In genomic region chr17:27888945-27889344, GRCh38 we compare ENCODE assay signal across 1 cellular context.
A peak's percentile ranks its signal among the peaks of the same experiment; 100 is the strongest.
TF ChIP-seq lines count a peak whose summit lies in the region.

No MANE protein-coding gene starts in this region.

TF ChIP-seq in HepG2, 621 proteins besides CTCF, POLR2A, EP300 and RAD21 (continued from another document and continues in another):
- TF ChIP-seq REST (IDR thresholded peaks at IDR 0.05; ENCODE audit: borderline replicate concordance in 1 of 2, low read depth in 1 of 2, low read length in 2 of 2) (no peak), NBN (conservative IDR thresholded peaks at IDR 0.05) (no peak), SIN3A (IDR thresholded peaks at IDR 0.05; ENCODE audit: borderline replicate concordance, low read depth, low read length) (no peak), MAFK (conservative IDR thresholded peaks at IDR 0.05 in 1 of 2, IDR thresholded peaks at IDR 0.05 in 1 of 2; ENCODE audit: low read length in 2 of 2) (no peak), ZNF414 (CRISPR knock-in tag; IDR thresholded peaks at IDR 0.05) (no peak), ZNF224 (CRISPR knock-in tag; IDR thresholded peaks at IDR 0.05) (no peak), ZNF740 (CRISPR knock-in tag; IDR thresholded peaks at IDR 0.05) (no peak), SYNCRIP (IDR thresholded peaks at IDR 0.05; ENCODE audit: insufficient read depth, low read depth, low read length) (no peak), BHLHE40 (IDR thresholded peaks at IDR 0.05; ENCODE audit: low read length) (peak; percentile 70), TAF15 (IDR thresholded peaks at IDR 0.05; ENCODE audit: low read depth, low read length, poor library complexity, severe bottlenecking) (no peak), POGK (CRISPR knock-in tag; conservative IDR thresholded peaks at IDR 0.05) (no peak), ZSCAN21 (CRISPR knock-in tag; IDR thresholded peaks at IDR 0.05; ENCODE audit: borderline replicate concordance) (no peak), ZNF362 (CRISPR knock-in tag; IDR thresholded peaks at IDR 0.05; ENCODE audit: borderline replicate concordance) (peak; percentile 59; the same call in 1 of the 2 replicates), RARA (CRISPR knock-in tag; IDR thresholded peaks at IDR 0.05) (0 out of 2 replicates have a peak, but pooled peaks have one; percentile 10), BCL6 (CRISPR knock-in tag; IDR thresholded peaks at IDR 0.05) (0 out of 2 replicates have a peak, but pooled peaks have one; percentile 26), SATB2 (CRISPR knock-in tag; IDR thresholded peaks at IDR 0.05) (no peak), ZNF841 (CRISPR knock-in tag; IDR thresholded peaks at IDR 0.05; ENCODE audit: borderline replicate concordance) (no peak), HHEX (CRISPR knock-in tag; IDR thresholded peaks at IDR 0.05) (no peak), MBD4 (IDR thresholded peaks at IDR 0.05; ENCODE audit: borderline replicate concordance, low read length) (no peak), SALL1 (CRISPR knock-in tag; IDR thresholded peaks at IDR 0.05) (no peak), HOXA7 (CRISPR knock-in tag; IDR thresholded peaks at IDR 0.05) (no peak), ZNF557 (CRISPR knock-in tag; IDR thresholded peaks at IDR 0.05) (no peak), MBNL3 (CRISPR knock-in tag; conservative IDR thresholded peaks at IDR 0.05) (no peak), NR2F6 (IDR thresholded peaks at IDR 0.05) (0 out of 2 replicates have a peak, but pooled peaks have one; percentile 12), NR2F6 (CRISPR knock-in tag; IDR thresholded peaks at IDR 0.05) (peak; percentile 42; the same call in 1 of the 2 replicates), THRA (CRISPR knock-in tag; IDR thresholded peaks at IDR 0.05; ENCODE audit: borderline replicate concordance) (peak; percentile 75; the same call in 1 of the 2 replicates), ZNF678 (CRISPR knock-in tag; IDR thresholded peaks at IDR 0.05) (no peak), LBX2 (CRISPR knock-in tag; IDR thresholded peaks at IDR 0.05; ENCODE audit: borderline replicate concordance) (no peak), ZFP36L1 (CRISPR knock-in tag; IDR thresholded peaks at IDR 0.05) (no peak), RAD51 (IDR thresholded peaks at IDR 0.05; ENCODE audit: borderline replicate concordance) (0 out of 2 replicates have a peak, but pooled peaks have one; percentile 13), TBP (CRISPR knock-in tag; IDR thresholded peaks at IDR 0.05) (no peak), ZMAT3 (CRISPR knock-in tag; conservative IDR thresholded peaks at IDR 0.05) (no peak), ARID3A (IDR thresholded peaks at IDR 0.05; ENCODE audit: low read depth, low read length) (no peak), ZNF513 (CRISPR knock-in tag; conservative IDR thresholded peaks at IDR 0.05) (no peak), ARID5B (CRISPR knock-in tag; IDR thresholded peaks at IDR 0.05) (peak; percentile 26; the same call in 1 of the 2 replicates), DR1 (CRISPR knock-in tag; IDR thresholded peaks at IDR 0.05) (no peak), KMT2B (CRISPR knock-in tag; IDR thresholded peaks at IDR 0.05) (no peak), DPF2 (CRISPR knock-in tag; IDR thresholded peaks at IDR 0.05; ENCODE audit: borderline replicate concordance, low read depth) (no peak), ETS1 (CRISPR knock-in tag; IDR thresholded peaks at IDR 0.05) (no peak), HMG20A (CRISPR knock-in tag; IDR thresholded peaks at IDR 0.05; ENCODE audit: borderline replicate concordance) (no peak), ZBTB21 (CRISPR knock-in tag; IDR thresholded peaks at IDR 0.05) (no peak), ZNF296 (CRISPR knock-in tag; conservative IDR thresholded peaks at IDR 0.05) (no peak), NFRKB (IDR thresholded peaks at IDR 0.05) (no peak), ZNF781 (CRISPR knock-in tag; IDR thresholded peaks at IDR 0.05; ENCODE audit: borderline replicate concordance, not compliant biosample characterization) (no peak), PAWR (CRISPR knock-in tag; IDR thresholded peaks at IDR 0.05; ENCODE audit: borderline replicate concordance) (no peak), ZNF883 (CRISPR knock-in tag; IDR thresholded peaks at IDR 0.05; ENCODE audit: not compliant biosample characterization) (no peak), TOE1 (CRISPR knock-in tag; IDR thresholded peaks at IDR 0.05) (no peak), NFE2L2 (IDR thresholded peaks at IDR 0.05; ENCODE audit: low read length) (no peak)
